30 cellular contexts compared by ENCODE assay signal in the genomic region with DNA sequence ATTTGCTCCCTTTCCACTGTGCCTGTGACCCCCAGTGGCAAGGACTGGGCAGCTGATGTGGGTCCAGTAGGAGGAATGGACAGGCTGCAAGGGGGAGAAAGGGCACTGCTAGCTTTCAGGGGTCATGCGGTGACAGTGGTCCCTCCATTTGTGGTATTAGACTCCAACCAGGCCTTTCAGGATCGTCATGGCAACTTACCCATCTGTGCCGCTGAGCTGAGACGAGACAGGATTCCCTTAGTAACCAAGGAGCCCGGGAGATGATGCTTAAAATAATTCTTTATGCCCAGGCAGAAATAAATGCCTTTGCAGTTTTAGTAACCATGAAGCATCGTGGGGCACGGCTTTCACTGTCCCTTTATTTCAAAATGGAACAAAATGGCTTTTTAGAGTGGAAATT.
"Had no signal": no experiment of that assay in that cellular context is flagged by ENCODE, and none has a peak within 500 bp of the region (broad histone marks: within the 10 kb centered on the region; RNA-seq: fewer than 3 reads in every experiment).

No MANE protein-coding gene starts in this region.

- H3K4me1 Mint-ChIP-seq: activated CD4-positive, alpha-beta T cell treated with anti-CD3 and anti-CD28 coated beads, Interleukin-2, amount 10 ng/mL, durations not matched to agents 7 days and 5 days; activated naive CD8-positive, alpha-beta T cell treated with anti-CD3 and anti-CD28 coated beads, Interleukin-2, amount 50 U/mL, for 24 hours had no signal

- H3K9me3 Mint-ChIP-seq: activated T-cell treated with anti-CD3 and anti-CD28 coated beads, Interleukin-2, amount 50 U/mL, for 4 hours had no signal

- H3K4me3 Mint-ChIP-seq: activated CD4-positive, alpha-beta memory T cell treated with anti-CD3 and anti-CD28 coated beads for 36 hours; activated CD4-positive, alpha-beta T cell treated with anti-CD3 and anti-CD28 coated beads, Interleukin-2, amount 10 ng/mL, durations not matched to agents 7 days and 5 days; activated naive CD8-positive, alpha-beta T cell treated with anti-CD3 and anti-CD28 coated beads, Interleukin-2, amount 50 U/mL, for 24 hours; activated T-cell treated with anti-CD3 and anti-CD28 coated beads, Interleukin-2, amount 50 U/mL, for 4 hours had no signal

- H3K36me3 Mint-ChIP-seq: activated CD4-positive, alpha-beta memory T cell treated with anti-CD3 and anti-CD28 coated beads for 36 hours had no signal

- H3K27me3 ChIP-seq: brain microvascular endothelial cell, cardiac muscle cell had no signal

- H3K27ac ChIP-seq: brain microvascular endothelial cell, cardiac muscle cell, SK-N-MC, VCaP had no signal

- ATAC-seq: activated naive CD4-positive, alpha-beta T cell treated with anti-CD3 and anti-CD28 coated beads, Interleukin-2, amount 50 U/mL, for 72 hours; activated naive CD8-positive, alpha-beta T cell treated with anti-CD3 and anti-CD28 coated beads, Interleukin-2, amount 50 U/mL, for 24 hours; activated T-cell treated with anti-CD3 and anti-CD28 coated beads, Interleukin-2, amount 50 U/mL, for 4 hours; Panc1; Right ventricle myocardium inferior had no signal

- DNase-seq: activated CD4-positive, alpha-beta memory T cell treated with anti-CD3 and anti-CD28 coated beads for 36 hours; activated CD4-positive, alpha-beta T cell treated with anti-CD3 and anti-CD28 coated beads, Interleukin-2, amount 10 ng/mL, durations not matched to agents 7 days and 5 days; activated CD4-positive, CD25-positive, alpha-beta regulatory T cell; activated CD8-positive, alpha-beta memory T cell treated with anti-CD3 and anti-CD28 coated beads for 24 hours; activated effector memory CD4-positive, alpha-beta T cell treated with anti-CD3 and anti-CD28 coated beads, Interleukin-2, amount 50 U/mL, for 16 hours; activated naive CD4-positive, alpha-beta T cell treated with Interleukin-2 at 50 U/mL for 16 hours; activated naive CD8-positive, alpha-beta T cell treated with anti-CD3 and anti-CD28 coated beads, Interleukin-2, amount 50 U/mL, for 24 hours; activated T-cell treated with anti-CD3 and anti-CD28 coated beads, Interleukin-2, amount 50 U/mL, for 4 hours; amniotic stem cell; brain microvascular endothelial cell; Kasumi-1; KBM-7; NCI-H1105 treated with DMSO at 0.1 percent for 48 hours; NCI-H1436 treated with DMSO at 0.1 percent for 48 hours; NCI-H187 treated with DMSO at 0.1 percent for 48 hours; NCI-H2081 treated with DMSO at 0.1 percent for 48 hours; NCI-H2171 treated with DMSO at 0.1 percent for 48 hours; NCI-H226; NCI-H510A; NCI-H526 treated with DMSO at 0.1 percent for 48 hours; NK-92 treated with Interleukin-12 subunit alpha and Interleukin-12 subunit beta, amount 100 ng/mL, for 24 hours; OCI-M1; RPMI8226; T-helper 1 cell had no signal

- H3K27ac Mint-ChIP-seq: activated CD4-positive, alpha-beta memory T cell treated with anti-CD3 and anti-CD28 coated beads for 36 hours; activated CD4-positive, alpha-beta T cell treated with anti-CD3 and anti-CD28 coated beads, Interleukin-2, amount 10 ng/mL, durations not matched to agents 7 days and 5 days; activated naive CD8-positive, alpha-beta T cell treated with anti-CD3 and anti-CD28 coated beads, Interleukin-2, amount 50 U/mL, for 24 hours had no signal

- H3K4me3 ChIP-seq: cardiac muscle cell, SK-N-MC had no signal

- H3K36me3 ChIP-seq: brain microvascular endothelial cell, cardiac muscle cell had no signal
